35 cellular contexts compared by ENCODE assay signal in genomic region chr20:33767739-33768138, GRCh38.
"Had no signal": no experiment of that assay in that cellular context is flagged by ENCODE, and none has a peak within 500 bp of the region (broad histone marks: within the 10 kb centered on the region; RNA-seq: fewer than 3 reads in every experiment).

No MANE protein-coding gene starts in this region.

- DNase-seq: Karpas-422, Kasumi-1, MG63, MM.1S, MV-4-11, NCI-H1048, NCI-H1092, NCI-H1092 treated with DMSO at 0.1 percent for 48 hours, NCI-H1105, NCI-H1105 treated with DMSO at 0.1 percent for 48 hours, NCI-H1417, NCI-H1417 treated with DMSO at 0.1 percent for 48 hours, NCI-H1436, NCI-H1436 treated with DMSO at 0.1 percent for 48 hours, NCI-H146, NCI-H1694, NCI-H1694 treated with DMSO at 0.1 percent for 48 hours, NCI-H187, NCI-H187 treated with DMSO at 0.1 percent for 48 hours, NCI-H1930, NCI-H2029, NCI-H2029 treated with DMSO at 0.1 percent for 48 hours, NCI-H2081, NCI-H2081 treated with DMSO at 0.1 percent for 48 hours, NCI-H2107, NCI-H2171, NCI-H2171 treated with DMSO at 0.1 percent for 48 hours, NCI-H2227 treated with DMSO at 0.1 percent for 48 hours, NCI-H226, NCI-H345, NCI-H446, NCI-H446 treated with DMSO at 0.1 percent for 48 hours, NCI-H510A, NCI-H510A treated with DMSO at 0.1 percent for 48 hours, NCI-H524 had no signal

- H3K4me3 ChIP-seq: MG63 had no signal

- H3K27me3 ChIP-seq: MG63 had no signal

- H3K36me3 ChIP-seq: MG63 had no signal

- H3K9me3 ChIP-seq: MG63 had no signal
